ENCODE assay signal across 17 cellular contexts in genomic region chr17:13735861-13736260, GRCh38.
DNase-seq lines count a peak whose midpoint lies in the region; ATAC-seq and TF ChIP-seq lines count a peak whose summit lies in the region.
"Had no signal": no experiment of that assay in that cellular context is flagged by ENCODE, and none has a peak within 500 bp of the region (broad histone marks: within the 10 kb centered on the region; RNA-seq: fewer than 3 reads in every experiment).

No MANE protein-coding gene starts in this region.

- H3K27ac ChIP-seq in WERI-Rb-1 (peak overlapping the region; percentile 56), mesendoderm (ENCODE audit: low read depth, low read length) (no peak overlapping the region), adrenal gland (no peak overlapping the region), heart right ventricle (no peak overlapping the region)
- H3K27ac ChIP-seq: A549 had no signal

- no peaks in the 10 kb centered on the region for H3K79me2 ChIP-seq in mesendoderm (ENCODE audit: control insufficient read depth, insufficient read depth, low read length)

- no peak overlapping the region for H3K4me2 ChIP-seq in mesendoderm (ENCODE audit: low read length)
- H3K4me2 ChIP-seq: A549 had no signal

- H3K4me1 ChIP-seq in mesendoderm (ENCODE audit: control insufficient read depth, low read depth, low read length) (peaks cover 3% of the 10 kb centered on the region), adrenal gland (replicated peaks in 1 of 2) (no peaks in the 10 kb centered on the region), heart right ventricle (no peaks in the 10 kb centered on the region)
- H3K4me1 ChIP-seq: A549 had no signal

- peaks cover 30% of the 10 kb centered on the region for H3K9me3 Mint-ChIP-seq in HFFc6

- no CpG with 5 or more reads among the region's 2 CpGs for WGBS in mesendoderm (ENCODE audit: extremely low coverage, insufficient coverage, low lambda C conversion rate)
- WGBS in adrenal gland, 4 donors, result 72 to 82% (median 78%) methylated on average over 2 of the region's 2 CpGs
- WGBS in heart right ventricle, 2 donors, result 61 to 85% methylated on average over 2 of the region's 2 CpGs

- H3K9ac ChIP-seq in mesendoderm (ENCODE audit: low read length), result no peak overlapping the region

- no peak overlapping the region for H2BK120ac ChIP-seq in mesendoderm (ENCODE audit: low read depth, low read length)

- H3K4ac ChIP-seq in mesendoderm (ENCODE audit: low read depth, low read length), result peak overlapping the region; percentile 29

- peaks cover 35% of the 10 kb centered on the region for H3K36me3 Mint-ChIP-seq in HFFc6 (ENCODE audit: low read depth)
- H3K36me3 Mint-ChIP-seq: CD14-positive monocyte had no signal

- no peaks in the 10 kb centered on the region for H3K27me3 Mint-ChIP-seq in HFFc6 (ENCODE audit: insufficient read depth)

- no peaks in the 10 kb centered on the region for H3K79me1 ChIP-seq in mesendoderm (ENCODE audit: low read length)

- no peak for ATAC-seq in heart right ventricle
- ATAC-seq: A549, PC-3 had no signal

- peak overlapping the region; percentile 47 for H3K56ac ChIP-seq in mesendoderm (ENCODE audit: low read length)

- H4K8ac ChIP-seq in mesendoderm (ENCODE audit: low read depth, low read length), result no peak overlapping the region

- no peak overlapping the region for H3K23ac ChIP-seq in mesendoderm (ENCODE audit: low read length)

- H3K36me3 ChIP-seq in WERI-Rb-1, result no peaks in the 10 kb centered on the region
- no peaks in the 10 kb centered on the region for H3K36me3 ChIP-seq in mesendoderm (ENCODE audit: control insufficient read depth, insufficient read depth, low read length)
- no peaks in the 10 kb centered on the region for H3K36me3 ChIP-seq in adrenal gland (replicated peaks in 1 of 2)
- no peaks in the 10 kb centered on the region for H3K36me3 ChIP-seq in heart right ventricle

- H3K9me3 ChIP-seq in WERI-Rb-1 (ENCODE audit: severe bottlenecking) (no peaks in the 10 kb centered on the region), adrenal gland (replicated peaks in 1 of 3) (no peaks in the 10 kb centered on the region), heart right ventricle (no peaks in the 10 kb centered on the region)
- H3K9me3 ChIP-seq: A549 had no signal

- peak overlapping the region; percentile 95 for H3K27ac Mint-ChIP-seq in HFFc6
- H3K27ac Mint-ChIP-seq: CD14-positive monocyte had no signal

- H2BK15ac ChIP-seq in mesendoderm (replicated peaks; ENCODE audit: low read depth), result no peak overlapping the region

- H2AK5ac ChIP-seq in mesendoderm (ENCODE audit: low read length), result no peak overlapping the region

- peak overlapping the region; percentile 62 for H3K4me3 Mint-ChIP-seq in HFFc6
- H3K4me3 Mint-ChIP-seq: CD14-positive monocyte had no signal

- no peak overlapping the region for H2BK5ac ChIP-seq in mesendoderm (ENCODE audit: low read length)

- H3K4me3 ChIP-seq in WERI-Rb-1 (ENCODE audit: low read depth, low read length) (no peak overlapping the region), mesendoderm (ENCODE audit: low read length) (no peak overlapping the region), adrenal gland (no peak overlapping the region), heart right ventricle (no peak overlapping the region)
- H3K4me3 ChIP-seq: A549 had no signal

- H3K18ac ChIP-seq in mesendoderm (ENCODE audit: low read length), result no peak overlapping the region

- intact Hi-C loops in adrenal gland (cut with DNase I) (no loop called here), heart right ventricle (cut with DNase I) (no loop called here)

- H3K4me1 Mint-ChIP-seq in HFFc6 (ENCODE audit: low read depth), result peaks cover 62% of the 10 kb centered on the region
- H3K4me1 Mint-ChIP-seq: CD14-positive monocyte had no signal

- H3K27me3 ChIP-seq in WERI-Rb-1 (ENCODE audit: insufficient read depth, low read depth, severe bottlenecking), result no peaks in the 10 kb centered on the region
- no peaks in the 10 kb centered on the region for H3K27me3 ChIP-seq in mesendoderm (ENCODE audit: insufficient read depth, low read length, poor library complexity)
- no peaks in the 10 kb centered on the region for H3K27me3 ChIP-seq in adrenal gland
- H3K27me3 ChIP-seq in heart right ventricle, result no peaks in the 10 kb centered on the region

- DNase-seq in DMS 273 (lab: John Stamatoyannopoulos, UW; ENCODE audit: unreplicated experiment) (peak; percentile 81), HFFc6 (peak; percentile 33), WERI-Rb-1 (no peak), mesendoderm (no peak), NCI-H1417 treated with DMSO at 0.1 percent for 48 hours (lab: John Stamatoyannopoulos, UW) (no peak), adrenal gland (no peak), heart right ventricle (no peak)
- DNase-seq in activated CD4-positive, alpha-beta T cell treated with anti-CD3 and anti-CD28 coated beads, Interleukin-2, amount 50 U/mL, for 4 hours, result no peak
- DNase-seq: COR-L47, NCI-H1048, NCI-H2081 treated with DMSO at 0.1 percent for 48 hours, NCI-H345, NCI-H69, T-helper 1 cell had no signal

- no peak overlapping the region for H4K5ac ChIP-seq in mesendoderm (ENCODE audit: low read length)

- no peak for TF ChIP-seq POLR2A in adrenal gland (IDR thresholded peaks at IDR 0.05)

- no peak for TF ChIP-seq CTCF in HFFc6 (IDR thresholded peaks at IDR 0.05)
- TF ChIP-seq CTCF in WERI-Rb-1 (IDR thresholded peaks at IDR 0.05; ENCODE audit: low read depth, low read length), result no peak
- no peak for TF ChIP-seq CTCF in adrenal gland (IDR thresholded peaks at IDR 0.05)
- TF ChIP-seq CTCF in heart right ventricle (IDR thresholded peaks at IDR 0.05), result no peak

Comparison
In these comparisons a context has a peak if more than half of its experiments do, and no peak if none do; other contexts are left out.
1. DNase-seq: peak in DMS 273 (single experiment) and HFFc6 (single experiment); none in WERI-Rb-1 (single experiment), mesendoderm (single experiment), NCI-H1417 treated with DMSO at 0.1 percent for 48 hours (single experiment), adrenal gland (0 of 7), activated CD4-positive, alpha-beta T cell treated with anti-CD3 and anti-CD28 coated beads, Interleukin-2, amount 50 U/mL, for 4 hours (0 of 2) and heart right ventricle (0 of 2).